In the genomic region with DNA sequence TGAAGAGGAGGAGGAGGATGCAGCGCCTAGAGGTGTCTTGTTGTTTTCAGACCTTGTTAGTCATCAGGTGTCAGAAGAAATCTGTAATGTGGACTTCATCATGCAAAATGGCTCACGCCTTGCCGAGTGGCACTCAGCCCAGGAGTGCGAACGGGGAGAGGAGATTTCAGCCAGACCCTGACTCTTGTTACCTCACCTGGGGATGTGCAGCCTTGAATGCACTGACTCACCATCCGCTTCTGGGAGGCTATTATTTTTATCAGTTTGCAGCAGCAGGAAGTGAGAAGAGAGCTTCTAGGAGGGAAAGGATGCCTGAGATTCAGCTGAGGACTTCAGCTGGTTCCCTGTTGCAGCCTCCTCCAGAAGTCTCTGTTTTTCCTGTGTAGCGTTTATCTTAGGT, we compare ENCODE assay signal across 8 cellular contexts. TPM values are rescaled to one million over a fixed set of nuclear protein-coding genes. Genes with fewer than 3 reads are reported as not detected.
DNase-seq lines count a peak whose midpoint lies in the region; ATAC-seq and TF ChIP-seq lines count a peak whose summit lies in the region.

No MANE protein-coding gene starts in this region.

- intact Hi-C loops in CD4-positive, alpha-beta T cell (cut with DNase I, micrococcal nuclease), result loop anchor here (2.0 to 10.0 kb wide), 7 partner anchors 118 to 1313 kb away; a partner anchor contains a TSS
- intact Hi-C loops in IMR-90 (cut with micrococcal nuclease) (loop anchor here (2.0 to 10.0 kb wide), 6 partner anchors 108 to 1115 kb away; a partner anchor contains a TSS), lower lobe of right lung (cut with DNase I) (loop anchor here (5.0 to 10.0 kb wide), 2 partner anchors 335 to 598 kb away; no protein-coding TSS in a partner anchor)

- H4K5ac ChIP-seq in IMR-90 (ENCODE audit: low read depth, low read length), result no peak overlapping the region; the same call in 1 of the 2 replicates

- dilution Hi-C loops in IMR-90 (cut with HindIII; ENCODE audit: low sequenced_read_pairs, unreplicated experiment), result no loop called here

- H3K9ac ChIP-seq in IMR-90 (ENCODE audit: low read depth, low read length), result peak overlapping the region; percentile 17; the same call in 1 of the 2 replicates

- H3K27ac Mint-ChIP-seq in CD4-positive, alpha-beta T cell, result no peak overlapping the region
- peak overlapping the region; percentile 56 for H3K27ac Mint-ChIP-seq in activated CD8-positive, alpha-beta T cell treated with anti-CD3 and anti-CD28 coated beads, Interleukin-2, amount 10 ng/mL, durations not matched to agents 7 days and 5 days

- peak overlapping the region; percentile 71 for H3K4me3 Mint-ChIP-seq in CD4-positive, alpha-beta T cell
- H3K4me3 Mint-ChIP-seq in activated CD8-positive, alpha-beta T cell treated with anti-CD3 and anti-CD28 coated beads, Interleukin-2, amount 10 ng/mL, durations not matched to agents 7 days and 5 days, result peak overlapping the region; percentile 35

- no peak for TF ChIP-seq CTCF in CD4-positive, alpha-beta T cell (IDR thresholded peaks at IDR 0.05)
- TF ChIP-seq CTCF in IMR-90 (conservative IDR thresholded peaks at IDR 0.05; ENCODE audit: low read depth, low read length), result no peak
- TF ChIP-seq CTCF in lower lobe of right lung (IDR thresholded peaks at IDR 0.05), result no peak

- TF ChIP-seq POLR2A in IMR-90 (IDR thresholded peaks at IDR 0.05; ENCODE audit: low read depth, low read length), result no peak

- no CpG with 5 or more reads among the region's 7 CpGs for WGBS in IMR-90 (ENCODE audit: extremely low coverage in 2 of 2, insufficient read length in 1 of 2), 2 experiments

- peaks cover 19% of the 10 kb centered on the region for H3K27me3 Mint-ChIP-seq in CD4-positive, alpha-beta T cell
- peaks cover 8% of the 10 kb centered on the region for H3K27me3 Mint-ChIP-seq in activated CD8-positive, alpha-beta T cell treated with anti-CD3 and anti-CD28 coated beads, Interleukin-2, amount 10 ng/mL, durations not matched to agents 7 days and 5 days (ENCODE audit: low read depth)

- no peak overlapping the region for H2BK5ac ChIP-seq in IMR-90 (ENCODE audit: low read depth, low read length, poor library complexity, severe bottlenecking)

- no peak overlapping the region for H3K4me2 ChIP-seq in IMR-90 (ENCODE audit: low read depth, low read length)

- H3K9me1 ChIP-seq in IMR-90 (ENCODE audit: insufficient read depth, low read length), result peaks cover 10% of the 10 kb centered on the region

- H4K91ac ChIP-seq in IMR-90 (ENCODE audit: insufficient read depth, low read depth, low read length), result peak overlapping the region; percentile 75

- no peaks in the 10 kb centered on the region for H3K9me3 Mint-ChIP-seq in CD4-positive, alpha-beta T cell
- no peaks in the 10 kb centered on the region for H3K9me3 Mint-ChIP-seq in activated CD8-positive, alpha-beta T cell treated with anti-CD3 and anti-CD28 coated beads, Interleukin-2, amount 10 ng/mL, durations not matched to agents 7 days and 5 days (ENCODE audit: insufficient read depth)

- no peak for ATAC-seq in CD4-positive, alpha-beta T cell (ENCODE audit: poor library complexity)
- ATAC-seq in IMR-90 (ENCODE audit: low read depth) (no peak), lower lobe of right lung (no peak), HG03342 (IDR thresholded peaks at IDR 0.05; ENCODE audit: unreplicated experiment) (no peak), HG02840 (IDR thresholded peaks at IDR 0.05; ENCODE audit: low FRiP score, unreplicated experiment) (no peak)
- no peak for ATAC-seq in activated CD8-positive, alpha-beta T cell treated with anti-CD3 and anti-CD28 coated beads, Interleukin-2, amount 10 ng/mL, durations not matched to agents 7 days and 5 days

- H2AK9ac ChIP-seq in IMR-90 (replicated peaks; ENCODE audit: low read depth, low read length, poor library complexity), result peak overlapping the region; percentile 33

- no peak overlapping the region for H3K23ac ChIP-seq in IMR-90 (ENCODE audit: low read depth, low read length)

- peak overlapping the region; percentile 94 for H2BK120ac ChIP-seq in IMR-90 (ENCODE audit: low read depth, low read length)

- H3K27me3 ChIP-seq in CD4-positive, alpha-beta T cell (ENCODE audit: control insufficient read depth, insufficient read depth, low read length), result no peaks in the 10 kb centered on the region
- H3K27me3 ChIP-seq in IMR-90 (ENCODE audit: control insufficient read depth, insufficient read depth, low read length), result no peaks in the 10 kb centered on the region
- H3K27me3 ChIP-seq in lower lobe of right lung (ENCODE audit: low read depth), result peaks cover 7% of the 10 kb centered on the region

- peak overlapping the region; percentile 47 for H2BK15ac ChIP-seq in IMR-90 (ENCODE audit: low read depth, low read length)

- H3K4ac ChIP-seq in IMR-90 (ENCODE audit: low read depth, low read length), result peak overlapping the region; percentile 78

- POLR2A ChIA-PET in CD4-positive, alpha-beta T cell (lab: Charles Lee), result interaction anchor here (1.5 to 3.8 kb wide), 3 partner anchors 68 to 596 kb away, joined by 7 to 37 read pairs (median 15); a partner anchor contains a TSS
- POLR2A ChIA-PET in IMR-90 (lab: Charles Lee; ENCODE audit: unreplicated experiment), result no interaction called here
- POLR2A ChIA-PET in activated CD8-positive, alpha-beta T cell treated with anti-CD3 and anti-CD28 coated beads, Interleukin-2, amount 10 ng/mL, durations not matched to agents 7 days and 5 days (lab: Charles Lee), result interaction anchor here (1.0 to 1.2 kb wide), 2 partner anchors 333 to 531 kb away, joined by 5 to 6 read pairs; no protein-coding TSS in a partner anchor

- H2AK5ac ChIP-seq in IMR-90 (ENCODE audit: low read depth, low read length), result peak overlapping the region; percentile 68

- peaks cover 5% of the 10 kb centered on the region for H3K4me1 Mint-ChIP-seq in CD4-positive, alpha-beta T cell (ENCODE audit: low read depth)
- peaks cover 39% of the 10 kb centered on the region for H3K4me1 Mint-ChIP-seq in activated CD8-positive, alpha-beta T cell treated with anti-CD3 and anti-CD28 coated beads, Interleukin-2, amount 10 ng/mL, durations not matched to agents 7 days and 5 days (ENCODE audit: low read depth)

- H3K79me1 ChIP-seq in IMR-90 (ENCODE audit: low read depth in 1 of 2, low read length in 2 of 2), result peaks cover 4 to 12% of the 10 kb centered on the region in 2 experiments; a peak in 3 of 4 replicates

- CTCF ChIA-PET in CD4-positive, alpha-beta T cell (lab: Charles Lee), result interaction anchor here (2.4 to 5.7 kb wide), 5 partner anchors 333 to 595 kb away, joined by 9 to 116 read pairs (median 46); a partner anchor contains a TSS
- CTCF ChIA-PET in IMR-90 (lab: Yijun Ruan, JAX), result interaction anchor here (0.5 to 4.6 kb wide), 11 partner anchors 9 to 597 kb away, joined by 3 to 46 read pairs (median 5); no protein-coding TSS in a partner anchor
- CTCF ChIA-PET in activated CD8-positive, alpha-beta T cell treated with anti-CD3 and anti-CD28 coated beads, Interleukin-2, amount 10 ng/mL, durations not matched to agents 7 days and 5 days (lab: Charles Lee), result interaction anchor here (0.6 to 7.8 kb wide), 35 partner anchors 10 to 1112 kb away, joined by 3 to 259 read pairs (median 14); a partner anchor contains a TSS

- in situ Hi-C loops in IMR-90 (cut with MboI; ENCODE audit: low sequenced_read_pairs), result loop anchor here (5.0 to 25.0 kb wide), 4 partner anchors 333 to 1113 kb away; no protein-coding TSS in a partner anchor

- no peaks in the 10 kb centered on the region for H3K36me3 Mint-ChIP-seq in CD4-positive, alpha-beta T cell (ENCODE audit: low read depth)
- H3K36me3 Mint-ChIP-seq in activated CD8-positive, alpha-beta T cell treated with anti-CD3 and anti-CD28 coated beads, Interleukin-2, amount 10 ng/mL, durations not matched to agents 7 days and 5 days (ENCODE audit: low read depth), result no peaks in the 10 kb centered on the region

- no peak overlapping the region for H3K56ac ChIP-seq in IMR-90 (ENCODE audit: extremely low read depth, insufficient read depth, low read length)

- no peak overlapping the region for H2AFZ ChIP-seq in IMR-90 (replicated peaks; ENCODE audit: low read length, poor library complexity)

- H3K27ac ChIP-seq in CD4-positive, alpha-beta T cell (ENCODE audit: low read depth, low read length), result no peak overlapping the region
- H3K27ac ChIP-seq in IMR-90 (ENCODE audit: insufficient read depth, low read length) (no peak overlapping the region), lower lobe of right lung (no peak overlapping the region)

- BruUV-seq in IMR-90 (replicated peaks; lab: Mats Ljungman, UMichigan), result no TSS peak

- H4K8ac ChIP-seq in IMR-90 (ENCODE audit: low read depth in 2 of 2, low read length in 2 of 2), result peak overlapping the region; percentile 24 to 48; a peak in 2 of 4 replicates

- no peaks in the 10 kb centered on the region for H3K9me3 ChIP-seq in CD4-positive, alpha-beta T cell (ENCODE audit: control insufficient read depth, low read length)
- H3K9me3 ChIP-seq in IMR-90 (ENCODE audit: control insufficient read depth, insufficient read depth, low read length) (no peaks in the 10 kb centered on the region), lower lobe of right lung (no peaks in the 10 kb centered on the region)

- H3K4me3 ChIP-seq in IMR-90 (ENCODE audit: insufficient read depth, low read depth, low read length) (no peak overlapping the region), lower lobe of right lung (no peak overlapping the region)

- no peaks in the 10 kb centered on the region for H3K36me3 ChIP-seq in IMR-90 (ENCODE audit: control insufficient read depth, insufficient read depth, low read length)
- H3K36me3 ChIP-seq in lower lobe of right lung, result no peaks in the 10 kb centered on the region

- no peak for TF ChIP-seq RAD21 in IMR-90 (IDR thresholded peaks at IDR 0.05; ENCODE audit: low read length)

- no peaks in the 10 kb centered on the region for H4K20me1 ChIP-seq in IMR-90 (ENCODE audit: insufficient read depth, low read length)

- H2BK20ac ChIP-seq in IMR-90 (ENCODE audit: low read depth, low read length), result peak overlapping the region; percentile 75

- DNase-seq in CD4-positive, alpha-beta T cell, result no peak
- peak; percentile 58 for DNase-seq in IMR-90
- peak; percentile 37 for DNase-seq in activated CD8-positive, alpha-beta T cell treated with anti-CD3 and anti-CD28 coated beads, Interleukin-2, amount 10 ng/mL, durations not matched to agents 7 days and 5 days
- DNase-seq in islet precursor cell, result peak; percentile 73
- no peak for DNase-seq in lower lobe of right lung
- no peak for DNase-seq in inferior parietal cortex (ENCODE audit: extremely low spot score)

- H3K4me1 ChIP-seq in IMR-90 (ENCODE audit: control insufficient read depth, insufficient read depth, low read length), result peaks cover 10% of the 10 kb centered on the region
- peaks cover 16% of the 10 kb centered on the region for H3K4me1 ChIP-seq in lower lobe of right lung

- H3K14ac ChIP-seq in IMR-90 (replicated peaks; ENCODE audit: low read depth, low read length), result peak overlapping the region; percentile 79

- no peak overlapping the region for H3K18ac ChIP-seq in IMR-90 (ENCODE audit: low read depth, low read length)

RNA-seq across cellular contexts. Expression of a gene that starts 48.1 kb away (rescaled TPM):
- 1 to 10 TPM; 5.2 to 5.3 TPM for total RNA-seq in CD4-positive, alpha-beta T cell
- total RNA-seq in IMR-90 (2012; rRNA removed) (1.1 and 1.6 TPM in 2 replicates), lower lobe of right lung (28.0 TPM)
- polyA plus RNA-seq in IMR-90 (2012; rRNA removed), result 0.77 and 1.0 TPM in 2 replicates
- polyA plus RNA-seq in IMR-90 (2012; cell fraction: cytosol; rRNA removed), result 0.10 and 0.30 TPM in 2 replicates
- polyA plus RNA-seq in IMR-90 (2012; cell fraction: nucleus; rRNA removed; ENCODE audit: low replicate concordance), result 0.25 and 0.88 TPM in 2 replicates
- 10 to 100 TPM; 43.8 to 45.6 TPM for total RNA-seq in activated CD8-positive, alpha-beta T cell treated with anti-CD3 and anti-CD28 coated beads, Interleukin-2, amount 10 ng/mL, durations not matched to agents 7 days and 5 days

Comparison
In these comparisons a context has a peak if more than half of its experiments do, and no peak if none do; other contexts are left out.
1. DNase-seq: peak in IMR-90 (single experiment), activated CD8-positive, alpha-beta T cell treated with anti-CD3 and anti-CD28 coated beads, Interleukin-2, amount 10 ng/mL, durations not matched to agents 7 days and 5 days (single experiment) and islet precursor cell (single experiment); none in CD4-positive, alpha-beta T cell (0 of 10), lower lobe of right lung (single experiment) and inferior parietal cortex (single experiment).